11 cellular contexts compared by ENCODE assay signal in the genomic region with DNA sequence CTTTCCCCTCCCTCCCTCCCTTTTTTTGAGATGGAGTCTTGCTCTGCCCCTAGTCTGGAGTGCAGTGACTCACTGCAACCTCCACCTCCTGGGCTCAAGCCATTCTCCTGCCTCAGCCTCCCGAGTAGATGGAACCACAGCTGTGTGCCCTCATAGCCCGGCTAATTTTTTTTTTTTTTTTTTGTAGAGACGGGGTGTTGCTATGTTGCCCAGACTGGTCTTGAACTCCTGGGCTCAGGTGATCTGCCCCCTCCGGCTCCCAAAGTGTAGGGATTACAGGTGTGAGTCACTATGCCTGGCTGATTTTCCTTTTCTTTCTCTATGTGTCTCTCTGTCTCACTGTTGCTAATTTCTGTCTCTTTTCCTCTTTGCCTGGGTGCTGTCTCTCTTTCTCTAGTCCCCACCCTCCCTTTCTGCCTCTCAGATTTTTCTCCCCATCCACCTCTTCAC.
DNase-seq lines count a peak whose midpoint lies in the region; ATAC-seq, FAIRE-seq and TF ChIP-seq lines count a peak whose summit lies in the region.
"Had no signal": no experiment of that assay in that cellular context is flagged by ENCODE, and none has a peak within 500 bp of the region (broad histone marks: within the 10 kb centered on the region; RNA-seq: fewer than 3 reads in every experiment).

No MANE protein-coding gene starts in this region.

- H3K4me2 ChIP-seq in HepG2 (ENCODE audit: low read depth, low read length): peak overlapping the region; percentile 80

- FAIRE-seq in HepG2 (lab: Jason Lieb, UNC): no peak
- FAIRE-seq in D721Med (lab: Jason Lieb, UNC): no peak
- FAIRE-seq: TTC549 had no signal

- intact Hi-C loops in HepG2 (cut with micrococcal nuclease; ENCODE audit: unreplicated experiment) (no loop called here), right lobe of liver (cut with DNase I) (no loop called here)

- TF ChIP-seq RAD21 in HepG2 (CRISPR knock-in tag; IDR thresholded peaks at IDR 0.05): no peak

- H3K4me3 ChIP-seq in HepG2 (replicated peaks in 1 of 3; ENCODE audit: insufficient read depth in 1 of 3, low read depth in 2 of 3, low read length in 3 of 3) (peak overlapping the region in 2 of 3 experiments; percentile 3 to 34; a peak in 1 of 6 replicates), right lobe of liver (no peak overlapping the region), thoracic aorta (peak overlapping the region; percentile 62)
- H3K4me3 ChIP-seq: mucosa of descending colon had no signal

- no TSS peak for BruUV-seq in HepG2 (replicated peaks; lab: Mats Ljungman, UMichigan)

- H3K36me3 ChIP-seq in HepG2 (replicated peaks in 1 of 2; ENCODE audit: control insufficient read depth in 1 of 2, insufficient read depth in 2 of 2, low read length in 2 of 2) (peaks cover 8 to 17% of the 10 kb centered on the region in 2 experiments), right lobe of liver (no peaks in the 10 kb centered on the region), thoracic aorta (peaks cover 6% of the 10 kb centered on the region)

- POLR2A ChIA-PET in HepG2 (lab: Yijun Ruan, JAX): no interaction called here

- no peak overlapping the region for H2AFZ ChIP-seq in HepG2 (ENCODE audit: low read length)

- TF ChIP-seq CTCF in HepG2 (CRISPR knock-in tag; IDR thresholded peaks at IDR 0.05) (no peak), right lobe of liver (IDR thresholded peaks at IDR 0.05) (no peak), VCaP (conservative IDR thresholded peaks at IDR 0.05) (no peak), foreskin keratinocyte (conservative IDR thresholded peaks at IDR 0.05) (no peak), thoracic aorta (IDR thresholded peaks at IDR 0.05) (no peak), D721Med (IDR thresholded peaks at IDR 0.05; ENCODE audit: insufficient read depth, missing control alignments) (no peak)

- H3K9me3 ChIP-seq in HepG2 (ENCODE audit: low read length) (no peaks in the 10 kb centered on the region), right lobe of liver (no peaks in the 10 kb centered on the region), thoracic aorta (no peaks in the 10 kb centered on the region)
- H3K9me3 ChIP-seq: ascending aorta, mucosa of descending colon had no signal

- H3K79me2 ChIP-seq in HepG2 (ENCODE audit: insufficient read depth, low read length): no peaks in the 10 kb centered on the region

- H3K4me1 ChIP-seq in HepG2 (ENCODE audit: insufficient read depth, low read length): peaks cover 49% of the 10 kb centered on the region
- H3K4me1 ChIP-seq in right lobe of liver: peaks cover 0 to 9% (median 0%) of the 10 kb centered on the region in 4 donors
- no peaks in the 10 kb centered on the region for H3K4me1 ChIP-seq in foreskin keratinocyte
- peaks cover 4 to 42% of the 10 kb centered on the region in 2 donors for H3K4me1 ChIP-seq in thoracic aorta (ENCODE audit: control insufficient read depth in 1 of 2, low read depth in 2 of 2)

- no peak overlapping the region for H3K9ac ChIP-seq in HepG2 (ENCODE audit: insufficient read depth, low read depth, low read length)

- TF ChIP-seq POLR2A in HepG2 (IDR thresholded peaks at IDR 0.05; ENCODE audit: insufficient read depth in 1 of 2, low read depth in 2 of 2, low read length in 2 of 2): no peak
- TF ChIP-seq POLR2A in right lobe of liver (IDR thresholded peaks at IDR 0.05): no peak

- H3K27ac ChIP-seq in HepG2 (ENCODE audit: extremely low read length, insufficient read depth, low read length) (no peak overlapping the region), right lobe of liver (no peak overlapping the region), VCaP (peak overlapping the region; percentile 77), foreskin keratinocyte (no peak overlapping the region), thoracic aorta (no peak overlapping the region)
- H3K27ac ChIP-seq: ascending aorta had no signal

- H4K20me1 ChIP-seq in HepG2 (ENCODE audit: insufficient read depth, low read length): no peaks in the 10 kb centered on the region

- DNase-seq in HepG2 (ENCODE audit: low spot score) (no peak), right lobe of liver (no peak), foreskin keratinocyte (peak; percentile 19 to 71), thoracic aorta (ENCODE audit: low spot score) (no peak), D721Med (ENCODE audit: insufficient read length, low spot score) (no peak)
- no peak for DNase-seq in stimulated activated CD4-positive, alpha-beta T cell treated with anti-CD3 and anti-CD28 coated beads, Interleukin-2, amount 100 ng/mL, for 48 hours

- ATAC-seq in HepG2: peak; percentile 5
- no peak for ATAC-seq in right lobe of liver
- ATAC-seq in foreskin keratinocyte: peak; percentile 86
- ATAC-seq in thoracic aorta (ENCODE audit: insufficient number of reproducible peaks, low FRiP score, low read depth): no peak
- no peak for ATAC-seq in HG03280 (IDR thresholded peaks at IDR 0.05; ENCODE audit: unreplicated experiment)

- in situ Hi-C loops in HepG2 (cut with HindIII; ENCODE audit: extremely low pct_ligation_motif_present, low pct_unique_long_range_greater_than_20kb): loop anchor here (5.0 kb wide), 1 partner anchor 120 kb away; a partner anchor contains a TSS

- peaks cover 11 to 49% of the 10 kb centered on the region in 2 experiments for H3K27me3 ChIP-seq in HepG2 (ENCODE audit: control insufficient read depth in 1 of 2, insufficient read depth in 2 of 2, low read length in 2 of 2)
- H3K27me3 ChIP-seq in right lobe of liver: no peaks in the 10 kb centered on the region
- H3K27me3 ChIP-seq in foreskin keratinocyte: peaks cover 43% of the 10 kb centered on the region
- no peaks in the 10 kb centered on the region for H3K27me3 ChIP-seq in thoracic aorta (replicated peaks; ENCODE audit: insufficient read depth)
- H3K27me3 ChIP-seq: ascending aorta had no signal

- CTCF ChIA-PET in HepG2 (lab: Yijun Ruan, JAX; ENCODE audit: low intra/inter-chr PET ratio, low total read pairs): no interaction called here

- 11% methylated on average over 4 of the region's 4 CpGs for WGBS in HepG2 (ENCODE audit: low lambda C conversion rate)
- WGBS in right lobe of liver (ENCODE audit: insufficient coverage, low coverage, low lambda C conversion rate, missing lambda C conversion rate): 27% methylated on average over 3 of the region's 4 CpGs

- TF ChIP-seq EP300 in HepG2 (IDR thresholded peaks at IDR 0.05; ENCODE audit: low read depth in 2 of 2, low read length in 2 of 2): no peak
- no peak for TF ChIP-seq EP300 in HepG2 (CRISPR knock-in tag; IDR thresholded peaks at IDR 0.05; ENCODE audit: borderline replicate concordance)

TF ChIP-seq in HepG2, 621 proteins besides CTCF, POLR2A, EP300 and RAD21 (continues in another document):
- TF ChIP-seq MAFK (conservative IDR thresholded peaks at IDR 0.05 in 1 of 2, IDR thresholded peaks at IDR 0.05 in 1 of 2; ENCODE audit: low read length in 2 of 2) (no peak), CC2D1A (CRISPR knock-in tag; IDR thresholded peaks at IDR 0.05) (no peak), IRX3 (CRISPR knock-in tag; IDR thresholded peaks at IDR 0.05; ENCODE audit: borderline replicate concordance, low read depth) (no peak), KLF13 (CRISPR knock-in tag; IDR thresholded peaks at IDR 0.05) (0 out of 2 replicates have a peak, but pooled peaks have one; percentile 16), BRD4 (CRISPR knock-in tag; IDR thresholded peaks at IDR 0.05) (no peak), ELF1 (CRISPR knock-in tag; IDR thresholded peaks at IDR 0.05) (no peak), ZNF614 (CRISPR knock-in tag; IDR thresholded peaks at IDR 0.05; ENCODE audit: borderline replicate concordance) (no peak), SOX6 (IDR thresholded peaks at IDR 0.05) (no peak), SOX6 (CRISPR knock-in tag; IDR thresholded peaks at IDR 0.05) (0 out of 2 replicates have a peak, but pooled peaks have one; percentile 8), SP4 (CRISPR knock-in tag; IDR thresholded peaks at IDR 0.05) (0 out of 2 replicates have a peak, but pooled peaks have one; percentile 7), ZNF562 (CRISPR knock-in tag; IDR thresholded peaks at IDR 0.05; ENCODE audit: borderline replicate concordance) (no peak)
- TF ChIP-seq, protein P1, sequence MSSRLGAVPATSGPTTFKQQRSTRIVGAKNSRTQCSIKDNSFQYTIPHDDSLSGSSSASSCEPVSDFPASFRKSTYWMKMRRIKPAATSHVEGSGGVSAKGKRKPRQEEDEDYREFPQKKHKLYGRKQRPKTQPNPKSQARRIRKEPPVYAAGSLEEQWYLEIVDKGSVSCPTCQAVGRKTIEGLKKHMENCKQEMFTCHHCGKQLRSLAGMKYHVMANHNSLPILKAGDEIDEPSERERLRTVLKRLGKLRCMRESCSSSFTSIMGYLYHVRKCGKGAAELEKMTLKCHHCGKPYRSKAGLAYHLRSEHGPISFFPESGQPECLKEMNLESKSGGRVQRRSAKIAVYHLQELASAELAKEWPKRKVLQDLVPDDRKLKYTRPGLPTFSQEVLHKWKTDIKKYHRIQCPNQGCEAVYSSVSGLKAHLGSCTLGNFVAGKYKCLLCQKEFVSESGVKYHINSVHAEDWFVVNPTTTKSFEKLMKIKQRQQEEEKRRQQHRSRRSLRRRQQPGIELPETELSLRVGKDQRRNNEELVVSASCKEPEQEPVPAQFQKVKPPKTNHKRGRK (CRISPR knock-in tag; IDR thresholded peaks at IDR 0.05): peak; percentile 74; the same call in 1 of the 2 replicates

Comparison
In these comparisons a context has a peak if more than half of its experiments do, and no peak if none do; other contexts are left out.
1. ATAC-seq: peak in HepG2 (single experiment) and foreskin keratinocyte (single experiment); none in right lobe of liver (0 of 4), thoracic aorta (single experiment) and HG03280 (single experiment).
2. H3K4me3 ChIP-seq: peak in HepG2 (2 of 3) and thoracic aorta (single experiment); none in right lobe of liver (0 of 3).
3. DNase-seq: peak in foreskin keratinocyte (2 of 2); none in HepG2 (single experiment), right lobe of liver (0 of 3), thoracic aorta (single experiment), D721Med (single experiment) and stimulated activated CD4-positive, alpha-beta T cell treated with anti-CD3 and anti-CD28 coated beads, Interleukin-2, amount 100 ng/mL, for 48 hours (0 of 2).